Comparison of ENCODE assay signal across 8 cellular contexts in the genomic region with DNA sequence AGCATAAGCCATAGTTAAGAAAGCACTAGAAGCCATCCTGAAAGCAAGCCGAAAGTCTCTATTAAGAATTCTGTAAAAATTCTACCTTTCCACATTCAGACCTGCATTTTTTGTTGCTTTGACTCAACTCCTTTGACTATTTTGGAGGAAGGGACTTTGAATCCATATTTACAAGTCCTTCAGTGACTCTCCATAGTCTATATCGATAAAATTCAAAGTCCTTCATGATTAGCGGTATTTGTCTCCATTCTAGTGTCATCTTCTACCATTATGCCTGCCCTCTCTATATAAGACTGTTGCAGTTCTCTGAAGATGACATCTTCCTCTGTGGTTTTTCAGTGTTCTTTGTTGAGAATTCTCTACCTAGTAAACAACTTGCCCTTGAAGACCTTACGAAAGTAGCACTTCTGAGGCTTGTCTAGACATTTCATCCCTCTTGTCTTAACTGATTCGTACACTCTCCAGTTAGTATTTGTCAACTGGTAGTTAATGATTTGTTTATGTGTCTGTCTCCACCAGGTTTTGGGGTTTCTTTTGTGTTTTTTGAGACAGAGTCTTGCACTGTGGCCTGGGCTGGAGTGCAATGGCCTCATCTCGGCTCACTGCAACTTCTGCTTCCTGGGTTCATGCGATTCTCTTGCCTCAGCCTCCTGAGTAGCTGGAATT. TPM values are rescaled to one million over a fixed set of nuclear protein-coding genes. Genes with fewer than 3 reads are reported as not detected.
DNase-seq lines count a peak whose midpoint lies in the region; ATAC-seq, FAIRE-seq and TF ChIP-seq lines count a peak whose summit lies in the region.

No MANE protein-coding gene starts in this region.

- TF ChIP-seq EP300 in K562 (IDR thresholded peaks at IDR 0.05; ENCODE audit: low read length), result no peak

- peak overlapping the region; percentile 92 for H3K4ac ChIP-seq in trophoblast cell (ENCODE audit: low read depth, low read length)

- H4K8ac ChIP-seq in trophoblast cell (ENCODE audit: low read depth, low read length), result no peak overlapping the region

- H3K36me3 ChIP-seq in CD4-positive, alpha-beta memory T cell (ENCODE audit: insufficient read depth, low read length), result no peaks in the 10 kb centered on the region
- H3K36me3 ChIP-seq in K562 (ENCODE audit: control insufficient read depth, insufficient read depth, low read length), result no peaks in the 10 kb centered on the region
- no peaks in the 10 kb centered on the region for H3K36me3 ChIP-seq in trophoblast cell (ENCODE audit: control insufficient read depth in 1 of 2, insufficient read depth in 2 of 2, low read length in 2 of 2)

- TSS peak; percentile 52 for BruUV-seq in K562 (replicated peaks; lab: Mats Ljungman, UMichigan)

- peak overlapping the region; percentile 50 for H4K12ac ChIP-seq in trophoblast cell (ENCODE audit: low read depth, low read length)

- CTCF ChIA-PET in CD4-positive, alpha-beta memory T cell (lab: Charles Lee; ENCODE audit: partially characterized antibody), result interaction anchor here (1.0 to 2.2 kb wide), 4 partner anchors 22 to 207 kb away, joined by 3 to 7 read pairs (median 6); no protein-coding TSS in a partner anchor
- CTCF ChIA-PET in K562 (lab: Yijun Ruan, JAX; ENCODE audit: low intra/inter-chr PET ratio), result no interaction called here

- no peaks in the 10 kb centered on the region for H3K9me1 ChIP-seq in K562 (ENCODE audit: control insufficient read depth, insufficient read depth, low read length)

- ATAC-seq in GM19438 (IDR thresholded peaks at IDR 0.05; ENCODE audit: low read depth, unreplicated experiment) (peak; percentile 69), HG03439 (IDR thresholded peaks at IDR 0.05; ENCODE audit: unreplicated experiment) (peak; percentile 46), K562 (no peak)

- no peak for TF ChIP-seq CTCF in K562 (IDR thresholded peaks at IDR 0.05 in 2 of 3, conservative IDR thresholded peaks at IDR 0.05 in 1 of 3; ENCODE audit: insufficient read depth in 2 of 3, low read depth in 1 of 3, low read length in 3 of 3)

- TF ChIP-seq POLR2A in K562 (conservative IDR thresholded peaks at IDR 0.05), result no peak

- H3K79me1 ChIP-seq in trophoblast cell (ENCODE audit: low read length), result peaks cover 18% of the 10 kb centered on the region

- H2BK12ac ChIP-seq in trophoblast cell (ENCODE audit: low read length), result no peak overlapping the region

- no peak for FAIRE-seq in K562 (lab: Jason Lieb, UNC)

- H4K91ac ChIP-seq in trophoblast cell (ENCODE audit: low read depth, low read length), result no peak overlapping the region

- H3K9ac ChIP-seq in K562 (ENCODE audit: insufficient read depth in 1 of 2, low read depth in 2 of 2, low read length in 2 of 2) (no peak overlapping the region), trophoblast cell (ENCODE audit: low read length) (no peak overlapping the region)

- peak overlapping the region; percentile 61 to 64 for H3K4me3 ChIP-seq in CD4-positive, alpha-beta memory T cell (ENCODE audit: low read length in 2 of 2)
- no peak overlapping the region for H3K4me3 ChIP-seq in K562
- H3K4me3 ChIP-seq in trophoblast cell (ENCODE audit: low read depth, low read length), result no peak overlapping the region

- peak overlapping the region; percentile 98 for H3K27ac ChIP-seq in CD4-positive, alpha-beta memory T cell (ENCODE audit: low read depth, low read length)
- H3K27ac ChIP-seq in K562 (ENCODE audit: extremely low read depth, low read depth, low read length), result no peak overlapping the region
- no peak overlapping the region for H3K27ac ChIP-seq in trophoblast cell (ENCODE audit: low read depth, low read length)

- H3K18ac ChIP-seq in trophoblast cell (ENCODE audit: low read length), result no peak overlapping the region

- H4K20me1 ChIP-seq in K562 (replicated peaks; ENCODE audit: control insufficient read depth, insufficient read depth, low read length), result peaks cover 7% of the 10 kb centered on the region; the same call in 1 of the 2 replicates

- WGBS in K562 (ENCODE audit: insufficient coverage, low coverage, missing lambda C conversion rate), result 78% methylated on average over 7 of the region's 7 CpGs
- WGBS in trophoblast cell (ENCODE audit: extremely low coverage, insufficient coverage, insufficient read length), result no CpG with 5 or more reads among the region's 7 CpGs

- in situ Hi-C loops in K562 (cut with MboI), result loop anchor here (5.0 kb wide), 1 partner anchor 63 kb away; no protein-coding TSS in a partner anchor

- POLR2A ChIA-PET in CD4-positive, alpha-beta memory T cell (lab: Charles Lee; ENCODE audit: partially characterized antibody), result interaction anchor here (0.8 to 2.7 kb wide), 5 partner anchors 12 to 191 kb away, joined by 3 to 14 read pairs (median 7); a partner anchor contains a TSS
- POLR2A ChIA-PET in K562 (lab: Yijun Ruan, JAX), result interaction anchor here (1.0 kb wide), 1 partner anchor 33 kb away, joined by 3 read pairs; no protein-coding TSS in a partner anchor

- intact Hi-C loops in CD4-positive, alpha-beta memory T cell (cut with micrococcal nuclease), result loop anchor here (1.0 to 2.0 kb wide), 3 partner anchors 23 to 191 kb away; a partner anchor contains a TSS
- intact Hi-C loops in K562 (cut with micrococcal nuclease), result loop anchor here (5.0 kb wide), 1 partner anchor 63 kb away; no protein-coding TSS in a partner anchor

- H2AFZ ChIP-seq in K562 (ENCODE audit: low read depth, low read length) (no peak overlapping the region), trophoblast cell (ENCODE audit: insufficient read depth, low read length, poor library complexity) (no peak overlapping the region)

- H3K23ac ChIP-seq in trophoblast cell (ENCODE audit: low read length), result no peak overlapping the region

- peaks cover 0 to 2% of the 10 kb centered on the region in 2 donors for H3K27me3 Mint-ChIP-seq in CD4-positive, alpha-beta memory T cell

- H3K4me3 Mint-ChIP-seq in CD4-positive, alpha-beta memory T cell, result peak overlapping the region; percentile 90 to 97 (median 96)

- no peaks in the 10 kb centered on the region for H3K27me3 ChIP-seq in CD4-positive, alpha-beta memory T cell (ENCODE audit: insufficient read depth, low read length)
- H3K27me3 ChIP-seq in K562 (ENCODE audit: control insufficient read depth in 2 of 2, insufficient read depth in 2 of 2, low read length in 2 of 2), result no peaks in the 10 kb centered on the region
- H3K27me3 ChIP-seq in trophoblast cell (ENCODE audit: insufficient read depth, low read length), result no peaks in the 10 kb centered on the region

- no peaks in the 10 kb centered on the region for H3K9me3 Mint-ChIP-seq in CD4-positive, alpha-beta memory T cell

- DNase-seq in CD4-positive, alpha-beta memory T cell, result peak; percentile 61 to 79 (median 74)
- no peak for DNase-seq in K562 (ENCODE audit: extremely low read depth in 1 of 4, low spot score in 3 of 4)
- DNase-seq in trophoblast cell, result no peak
- no peak for DNase-seq in NCI-H774 (lab: John Stamatoyannopoulos, UW)
- DNase-seq in NCI-H345 (lab: John Stamatoyannopoulos, UW), result no peak
- no peak for DNase-seq in iPS-NIHi7 (ENCODE audit: extremely low spot score)

- peak overlapping the region; percentile 97 to 100 (median 99) for H3K27ac Mint-ChIP-seq in CD4-positive, alpha-beta memory T cell

- H3K4me1 Mint-ChIP-seq in CD4-positive, alpha-beta memory T cell, result peaks cover 35 to 62% (median 36%) of the 10 kb centered on the region in 4 donors

- peaks cover 26% of the 10 kb centered on the region; the same call in 2 of the 3 replicates for H3K79me2 ChIP-seq in K562 (ENCODE audit: control insufficient read depth, insufficient read depth, low read length)
- H3K79me2 ChIP-seq in trophoblast cell (ENCODE audit: control insufficient read depth, insufficient read depth, low read length, poor library complexity), result peaks cover 15% of the 10 kb centered on the region

- H3K14ac ChIP-seq in trophoblast cell (ENCODE audit: low read length), result no peak overlapping the region

- TF ChIP-seq RAD21 in K562 (CRISPR knock-in tag; conservative IDR thresholded peaks at IDR 0.05 in 1 of 2, IDR thresholded peaks at IDR 0.05 in 1 of 2), result no peak

- H3K9me3 ChIP-seq in CD4-positive, alpha-beta memory T cell (ENCODE audit: control insufficient read depth in 1 of 2, low read length in 2 of 2), result no peaks in the 10 kb centered on the region
- H3K9me3 ChIP-seq in K562 (replicated peaks; ENCODE audit: control insufficient read depth, insufficient read depth, low read depth, low read length) (no peaks in the 10 kb centered on the region), trophoblast cell (ENCODE audit: insufficient read depth, low read depth, low read length) (no peaks in the 10 kb centered on the region)

- H3K4me1 ChIP-seq in CD4-positive, alpha-beta memory T cell (ENCODE audit: insufficient read depth, low read length), result peaks cover 55% of the 10 kb centered on the region
- H3K4me1 ChIP-seq in K562 (replicated peaks in 1 of 2; ENCODE audit: control insufficient read depth in 2 of 2, insufficient read depth in 2 of 2, low read length in 2 of 2) (peaks cover 17 to 41% of the 10 kb centered on the region in 2 experiments), trophoblast cell (ENCODE audit: control insufficient read depth in 1 of 2, insufficient read depth in 2 of 2, low read length in 2 of 2) (peaks cover 9 to 16% of the 10 kb centered on the region in 2 experiments)

- H2BK5ac ChIP-seq in trophoblast cell (ENCODE audit: low read depth, low read length, poor library complexity), result no peak overlapping the region

- H3K4me2 ChIP-seq in K562 (ENCODE audit: insufficient read depth, low read length) (peak overlapping the region; percentile 19; the same call in 1 of the 2 replicates), trophoblast cell (ENCODE audit: low read length) (peak overlapping the region; percentile 38)

- peak overlapping the region; percentile 20 for H2BK120ac ChIP-seq in trophoblast cell (ENCODE audit: insufficient read depth, low read length, poor library complexity)

- H3K36me3 Mint-ChIP-seq in CD4-positive, alpha-beta memory T cell, result peaks cover 0 to 18% of the 10 kb centered on the region in 2 donors

- H2AK5ac ChIP-seq in trophoblast cell (ENCODE audit: low read length), result no peak overlapping the region

RNA-seq across cellular contexts. Expression of a gene that starts 1.7 kb away (rescaled TPM):
- 100 to 1,000 TPM; 144 to 151 TPM for total RNA-seq in CD4-positive, alpha-beta memory T cell
- polyA plus RNA-seq in CD4-positive, alpha-beta memory T cell, result 10 to 100 TPM; 89.8 to 93.3 TPM
- total RNA-seq in K562 (2011; cell fraction: chromatin; rRNA removed; ENCODE audit: low replicate concordance), result 14.7 and 55.1 TPM in 2 replicates
- 6.0 and 8.9 TPM in 2 replicates for total RNA-seq in K562 (2011; cell fraction: nucleolus; rRNA removed)
- 11.3 and 12.2 TPM in 2 replicates for total RNA-seq in K562 (2011; cell fraction: nucleoplasm; rRNA removed)
- 5.6 and 6.7 TPM in 2 replicates for total RNA-seq in K562 (2014; rRNA removed)
- total RNA-seq in K562 (2014; rRNA removed; fragmentation: Illumina TruSeq; extraction: Trizol), result 12.0 and 13.9 TPM in 2 replicates
- 11.6 and 13.1 TPM in 2 replicates for total RNA-seq in K562 (2015; rRNA removed; fragmentation: Illumina TruSeq; extraction: Trizol)
- total RNA-seq in K562 (2021), result 14.1 and 15.1 TPM in 2 replicates
- polyA plus RNA-seq in K562 (2011; rRNA removed), result 14.8 and 16.7 TPM in 2 replicates
- polyA plus RNA-seq in K562 (2011; cell fraction: cytosol; rRNA removed), result 3.2 and 6.6 TPM in 2 replicates
- polyA plus RNA-seq in K562 (2011; cell fraction: nucleus; rRNA removed), result 4.8 and 9.8 TPM in 2 replicates
- 5.9 and 7.7 TPM in 2 replicates for polyA plus RNA-seq in K562 (2012)
- polyA plus RNA-seq in K562 (2014; fragmentation: Illumina TruSeq; extraction: Trizol), result 7.0 and 9.7 TPM in 2 replicates
- polyA plus RNA-seq in K562 (2014; fragmentation: Nextera tagmentation; extraction: Ambion mirVana), result 1 to 10 TPM; 2.7 to 2.9 TPM
- 3.1 and 4.0 TPM in 2 replicates for polyA plus RNA-seq in K562 (2014; rRNA removed)
- polyA minus RNA-seq in K562 (2011; rRNA and poly(A)+ RNA removed), result 31.4 and 46.2 TPM in 2 replicates
- polyA minus RNA-seq in K562 (2011; cell fraction: cytosol; rRNA and poly(A)+ RNA removed), result 10.7 and 26.6 TPM in 2 replicates
- polyA minus RNA-seq in K562 (2011; cell fraction: nucleus; rRNA and poly(A)+ RNA removed), result 18.3 and 50.9 TPM in 2 replicates
- polyA plus RNA-seq in trophoblast cell (2013), result 148 and 154 TPM in 2 replicates

Comparison
In these comparisons a context has a peak if more than half of its experiments do, and no peak if none do; other contexts are left out.
1. DNase-seq: peak in CD4-positive, alpha-beta memory T cell (5 of 5); none in K562 (0 of 4), trophoblast cell (0 of 2), NCI-H774 (single experiment), NCI-H345 (single experiment) and iPS-NIHi7 (single experiment).
2. H3K4me3 ChIP-seq: peak in CD4-positive, alpha-beta memory T cell (2 of 2); none in K562 (single experiment) and trophoblast cell (single experiment).